Comparison of ENCODE assay signal across 8 cellular contexts in genomic region chr18:8705280-8705940, GRCh38. TPM values are rescaled to one million over a fixed set of nuclear protein-coding genes. Genes with fewer than 3 reads are reported as not detected.
DNase-seq lines count a peak whose midpoint lies in the region; ATAC-seq and TF ChIP-seq lines count a peak whose summit lies in the region.

Gene MTCL1, plus strand, starts transcription at chr18:8705556. Its CDS starts 105 bp downstream, at chr18:8705661.

- H3K23ac ChIP-seq in neuronal stem cell (ENCODE audit: low read depth, low read length, poor library complexity), result peak within 1 kb of the TSS; percentile 93

- peak; percentile 41 for ATAC-seq in GM18498 (IDR thresholded peaks at IDR 0.05; ENCODE audit: unreplicated experiment)
- peak; percentile 34 for ATAC-seq in HG02840 (IDR thresholded peaks at IDR 0.05; ENCODE audit: low FRiP score, unreplicated experiment)
- peak; percentile 47 for ATAC-seq in gastroesophageal sphincter

- no CpG with 5 or more reads among the region's 113 CpGs for WGBS in gastroesophageal sphincter (ENCODE audit: low coverage in 1 of 2), 2 donors
- WGBS in neuronal stem cell (ENCODE audit: extremely low coverage in 2 of 2, insufficient read length in 2 of 2, insufficient replicate concordance in 1 of 2), 2 donors, result no CpG with 5 or more reads among the region's 113 CpGs

- POLR2A ChIA-PET in AG04449 (lab: Yijun Ruan, JAX), result interaction anchor here (1.3 to 2.8 kb wide), 2 partner anchors 95 to 277 kb away, joined by 4 to 16 read pairs; no protein-coding TSS in a partner anchor

- H3K79me1 ChIP-seq in neuronal stem cell (ENCODE audit: low read depth, low read length), result peaks cover 1% of the 10 kb centered on the region

- peak within 1 kb of the TSS; percentile 71 for H3K14ac ChIP-seq in neuronal stem cell (ENCODE audit: low read length)

- CTCF ChIA-PET in AG04449 (lab: Yijun Ruan, JAX), result interaction anchor here (1.0 to 5.9 kb wide), 4 partner anchors 9 to 283 kb away, joined by 4 to 35 read pairs (median 7); no protein-coding TSS in a partner anchor

- TF ChIP-seq POLR2A in gastroesophageal sphincter (IDR thresholded peaks at IDR 0.05), result peak; percentile 51 to 54

- H3K27me3 ChIP-seq in gastroesophageal sphincter (no peaks in the 10 kb centered on the region), neuronal stem cell (ENCODE audit: control insufficient read depth in 3 of 3, insufficient read depth in 3 of 3, low read depth in 1 of 3, low read length in 3 of 3) (peaks cover 0 to 23% (median 12%) of the 10 kb centered on the region in 3 experiments)

- peak within 1 kb of the TSS; percentile 99 for H3K18ac ChIP-seq in neuronal stem cell (ENCODE audit: low read length)

- H3K4ac ChIP-seq in neuronal stem cell (ENCODE audit: low read length), result no peak within 1 kb of the TSS

- peak within 1 kb of the TSS; percentile 39 for H2BK5ac ChIP-seq in neuronal stem cell (ENCODE audit: low read length)

- H3K4me3 ChIP-seq in AG04449 (ENCODE audit: low read depth, low read length), result peak within 1 kb of the TSS; percentile 86
- peak within 1 kb of the TSS; percentile 43 to 84 for H3K4me3 ChIP-seq in gastroesophageal sphincter
- peak within 1 kb of the TSS; percentile 70 to 92 for H3K4me3 ChIP-seq in neuronal stem cell (ENCODE audit: low read length in 2 of 2)

- H3K9ac ChIP-seq in neuronal stem cell (ENCODE audit: low read depth, low read length, poor library complexity), result peak within 1 kb of the TSS; percentile 91

- H3K36me3 ChIP-seq in gastroesophageal sphincter (no peaks in the 10 kb centered on the region), neuronal stem cell (replicated peaks in 1 of 2; ENCODE audit: control insufficient read depth in 2 of 2, insufficient read depth in 2 of 2, low read length in 2 of 2) (no peaks in the 10 kb centered on the region)

- no peak within 1 kb of the TSS for H2BK120ac ChIP-seq in neuronal stem cell (ENCODE audit: low read depth, low read length)

- TF ChIP-seq EP300 in gastroesophageal sphincter (IDR thresholded peaks at IDR 0.05), result no peak

- H4K91ac ChIP-seq in neuronal stem cell (ENCODE audit: low read depth, low read length, poor library complexity), result no peak within 1 kb of the TSS

- DNase-seq in AG04449 (ENCODE audit: low read depth, low spot score), result no peak
- peak; percentile 86 for DNase-seq in NCI-H2227 (lab: John Stamatoyannopoulos, UW; ENCODE audit: unreplicated experiment)
- peak; percentile 72 for DNase-seq in activated effector memory CD4-positive, alpha-beta T cell treated with anti-CD3 and anti-CD28 coated beads, Interleukin-2, amount 50 U/mL, for 16 hours
- no peak for DNase-seq in neuronal stem cell (ENCODE audit: low spot score)
- no peak for DNase-seq in cerebellar nuclear complex (lab: John Stamatoyannopoulos, UW)

- no peaks in the 10 kb centered on the region for H3K9me3 ChIP-seq in gastroesophageal sphincter
- H3K9me3 ChIP-seq in neuronal stem cell (replicated peaks in 1 of 2; ENCODE audit: control insufficient read depth in 2 of 2, insufficient read depth in 1 of 2, low read depth in 1 of 2, low read length in 2 of 2), result no peaks in the 10 kb centered on the region

- peak within 1 kb of the TSS; percentile 49 for H2BK15ac ChIP-seq in neuronal stem cell (ENCODE audit: low read length)

- no peak within 1 kb of the TSS for H2BK12ac ChIP-seq in neuronal stem cell (ENCODE audit: low read length)

- H4K8ac ChIP-seq in neuronal stem cell (ENCODE audit: low read depth, low read length), result no peak within 1 kb of the TSS

- H2AFZ ChIP-seq in neuronal stem cell (ENCODE audit: low read length), result peak within 1 kb of the TSS; percentile 99

- H3K27ac ChIP-seq in gastroesophageal sphincter, result peak within 1 kb of the TSS; percentile 80 to 95 (median 91)
- no peak within 1 kb of the TSS for H3K27ac ChIP-seq in neuronal stem cell (replicated peaks; ENCODE audit: low read length)

- H3K4me1 ChIP-seq in gastroesophageal sphincter (peaks cover 0 to 60% (median 2%) of the 10 kb centered on the region in 3 donors), neuronal stem cell (ENCODE audit: control insufficient read depth in 2 of 2, insufficient read depth in 1 of 2, low read depth in 1 of 2, low read length in 2 of 2) (peaks cover 6 to 10% of the 10 kb centered on the region in 2 donors)

- H2AK5ac ChIP-seq in neuronal stem cell (ENCODE audit: low read depth, low read length), result peak within 1 kb of the TSS; percentile 63

- peak within 1 kb of the TSS; percentile 95 for H3K4me2 ChIP-seq in neuronal stem cell (ENCODE audit: insufficient read depth, low read length, poor library complexity, severe bottlenecking)

- TF ChIP-seq CTCF in AG04449 (IDR thresholded peaks at IDR 0.05; ENCODE audit: insufficient read depth, low read length, missing control alignments) (no peak), gastroesophageal sphincter (IDR thresholded peaks at IDR 0.05) (peak in 1 of 4 experiments; percentile 19)

RNA-seq across cellular contexts. Expression of gene MTCL1, which starts in this region (rescaled TPM):
- 10 to 100 TPM; 35.0 to 68.0 (median 51.4) TPM for total RNA-seq in gastroesophageal sphincter
- 8.9 TPM for polyA plus RNA-seq in neuronal stem cell (2013, experiment 1 of 2)
- polyA plus RNA-seq in neuronal stem cell (2013, experiment 2 of 2), result 8.7 TPM

Comparison
In these comparisons a context has a peak if more than half of its experiments do, and no peak if none do; other contexts are left out.
1. DNase-seq: peak in NCI-H2227 (single experiment) and activated effector memory CD4-positive, alpha-beta T cell treated with anti-CD3 and anti-CD28 coated beads, Interleukin-2, amount 50 U/mL, for 16 hours (single experiment); none in AG04449 (single experiment), neuronal stem cell (single experiment) and cerebellar nuclear complex (0 of 2).
2. Peak in every context shown above with its lines, with median percentiles within 50 percentile points of each other: H3K4me3 ChIP-seq and ATAC-seq.